Comparison of ENCODE assay signal across 10 cellular contexts in genomic region chr11:35433588-35433987, GRCh38.
"Had no signal": no experiment of that assay in that cellular context is flagged by ENCODE, and none has a peak within 500 bp of the region (broad histone marks: within the 10 kb centered on the region; RNA-seq: fewer than 3 reads in every experiment).

No MANE protein-coding gene starts in this region.

- H3K9me3 Mint-ChIP-seq: GM23338, H9 had no signal

- H3K4me2 ChIP-seq: GM23338 had no signal

- H2AFZ ChIP-seq: GM23248, GM23338 had no signal

- ATAC-seq: GM23338, HCT116 had no signal

- H3K4me3 Mint-ChIP-seq: GM23338, H9 had no signal

- H3K36me3 ChIP-seq: HAP-1 had no signal

- H3K27ac Mint-ChIP-seq: GM23338, H9 had no signal

- DNase-seq: GM23248, GOT3, H7, H9, HCEC 1CT had no signal

- H3K4me1 ChIP-seq: HAP-1 had no signal

- H3K9ac ChIP-seq: GM23248 had no signal

- H3K27ac ChIP-seq: GM23248 had no signal

- FAIRE-seq: H1, H54 had no signal

- H3K4me3 ChIP-seq: GM23248, GM23338, HAP-1 had no signal

- H3K4me1 Mint-ChIP-seq: GM23338, H9 had no signal

- H3K9me3 ChIP-seq: HAP-1 had no signal
